In genomic region chr5:69369369-69370121, GRCh38 we compare ENCODE assay signal across 1 cellular context.
TF ChIP-seq lines count a peak whose summit lies in the region.

TSS of gene AK6 (minus strand) at chr5:69369520. CDS start at chr5:69369490, 30 bp downstream.
TSS of gene RAD17 (plus strand) at chr5:69369818. CDS start at chr5:69372209, 2,391 bp downstream.
TSS of gene TAF9 (minus strand) at chr5:69369520. CDS start at chr5:69365737, 3,783 bp downstream.

TF ChIP-seq in HepG2, 621 proteins besides CTCF, POLR2A, EP300 and RAD21 (continued from another document and continues in another):
- TF ChIP-seq ZNF318 (CRISPR knock-in tag; IDR thresholded peaks at IDR 0.05) (peak; percentile 62; the same call in 1 of the 2 replicates), ZZZ3 (CRISPR knock-in tag; IDR thresholded peaks at IDR 0.05; ENCODE audit: borderline replicate concordance) (peak; percentile 68; the same call in 1 of the 2 replicates), ZNF547 (CRISPR knock-in tag; IDR thresholded peaks at IDR 0.05) (peak; percentile 91), KDM5A (IDR thresholded peaks at IDR 0.05; ENCODE audit: borderline replicate concordance, low read length) (peak; percentile 87), HOXA7 (CRISPR knock-in tag; IDR thresholded peaks at IDR 0.05) (0 out of 2 replicates have a peak, but pooled peaks have one; percentile 24), ZSCAN29 (CRISPR knock-in tag; conservative IDR thresholded peaks at IDR 0.05) (0 out of 2 replicates have a peak, but pooled peaks have one; percentile 69), BCL3 (CRISPR knock-in tag; IDR thresholded peaks at IDR 0.05) (peak; percentile 77; the same call in 1 of the 2 replicates), ZNF431 (CRISPR knock-in tag; IDR thresholded peaks at IDR 0.05; ENCODE audit: borderline replicate concordance, low read depth) (0 out of 2 replicates have a peak, but pooled peaks have one; percentile 63), ZNF501 (CRISPR knock-in tag; IDR thresholded peaks at IDR 0.05) (peak; percentile 74; the same call in 1 of the 2 replicates), GATAD1 (CRISPR knock-in tag; IDR thresholded peaks at IDR 0.05) (peak; percentile 96), HNF1B (CRISPR knock-in tag; IDR thresholded peaks at IDR 0.05) (peak; percentile 11; the same call in 1 of the 2 replicates), ZNF850 (CRISPR knock-in tag; conservative IDR thresholded peaks at IDR 0.05) (0 out of 2 replicates have a peak, but pooled peaks have one; percentile 79), TP53 (CRISPR knock-in tag; conservative IDR thresholded peaks at IDR 0.05) (no peak; the same call in none of the 2 replicates), KLF16 (CRISPR knock-in tag; IDR thresholded peaks at IDR 0.05) (peak in 1 of 2 experiments; percentile 61; a peak in 1 of 4 replicates), ELF3 (CRISPR knock-in tag; IDR thresholded peaks at IDR 0.05) (peak; percentile 62), NR0B2 (CRISPR knock-in tag; IDR thresholded peaks at IDR 0.05) (peak; percentile 92), MEIS1 (CRISPR knock-in tag; IDR thresholded peaks at IDR 0.05; ENCODE audit: borderline replicate concordance) (peak; percentile 70), HBP1 (CRISPR knock-in tag; IDR thresholded peaks at IDR 0.05; ENCODE audit: low read depth) (peak; percentile 53), ZBED4 (CRISPR knock-in tag; IDR thresholded peaks at IDR 0.05; ENCODE audit: borderline replicate concordance) (peak; percentile 62; the same call in 1 of the 2 replicates), REL (CRISPR knock-in tag; conservative IDR thresholded peaks at IDR 0.05) (peak; percentile 71; the same call in 1 of the 2 replicates), ZNF589 (CRISPR knock-in tag; conservative IDR thresholded peaks at IDR 0.05) (no peak; the same call in 1 of the 2 replicates), TBX3 (IDR thresholded peaks at IDR 0.05; ENCODE audit: borderline replicate concordance) (peak; percentile 75; the same call in 1 of the 2 replicates), FOXP4 (CRISPR knock-in tag; IDR thresholded peaks at IDR 0.05) (peak; percentile 24; the same call in 1 of the 2 replicates), ZNF660 (CRISPR knock-in tag; IDR thresholded peaks at IDR 0.05; ENCODE audit: borderline replicate concordance, low read depth) (no peak), ZNF790 (CRISPR knock-in tag; IDR thresholded peaks at IDR 0.05; ENCODE audit: borderline replicate concordance) (peak; percentile 65; the same call in 1 of the 2 replicates), FOXK1 (CRISPR knock-in tag; IDR thresholded peaks at IDR 0.05; ENCODE audit: borderline replicate concordance, low read depth) (peak; percentile 65), CENPBD1 (CRISPR knock-in tag; IDR thresholded peaks at IDR 0.05; ENCODE audit: borderline replicate concordance, low read depth) (0 out of 2 replicates have a peak, but pooled peaks have one; percentile 63), SP1 (IDR thresholded peaks at IDR 0.05) (no peak), SP1 (CRISPR knock-in tag; IDR thresholded peaks at IDR 0.05) (peak; percentile 60; the same call in 1 of the 2 replicates), TBP (CRISPR knock-in tag; IDR thresholded peaks at IDR 0.05) (no peak), SOX6 (IDR thresholded peaks at IDR 0.05) (no peak), SOX6 (CRISPR knock-in tag; IDR thresholded peaks at IDR 0.05) (peak; percentile 46), SIN3A (IDR thresholded peaks at IDR 0.05; ENCODE audit: borderline replicate concordance, low read depth, low read length) (peak; percentile 73), ETV6 (CRISPR knock-in tag; conservative IDR thresholded peaks at IDR 0.05) (peak; percentile 53; the same call in 1 of the 2 replicates), TOPORS (CRISPR knock-in tag; IDR thresholded peaks at IDR 0.05) (no peak; the same call in 1 of the 2 replicates), NR2F6 (IDR thresholded peaks at IDR 0.05) (peak; percentile 30; the same call in 1 of the 2 replicates), NR2F6 (CRISPR knock-in tag; IDR thresholded peaks at IDR 0.05) (no peak), MIER2 (CRISPR knock-in tag; IDR thresholded peaks at IDR 0.05) (no peak; the same call in 1 of the 2 replicates), HNRNPH1 (optimal IDR thresholded peaks at IDR 0.05; ENCODE audit: low read depth, low read length) (no peak), BRD4 (CRISPR knock-in tag; IDR thresholded peaks at IDR 0.05) (0 out of 2 replicates have a peak, but pooled peaks have one; percentile 42), KAT8 (CRISPR knock-in tag; IDR thresholded peaks at IDR 0.05) (peak; percentile 95), CHCHD3 (CRISPR knock-in tag; IDR thresholded peaks at IDR 0.05) (peak; percentile 68; the same call in 1 of the 2 replicates), ZNF543 (CRISPR knock-in tag; IDR thresholded peaks at IDR 0.05) (peak; percentile 72; the same call in 1 of the 2 replicates)
